In the genomic region with DNA sequence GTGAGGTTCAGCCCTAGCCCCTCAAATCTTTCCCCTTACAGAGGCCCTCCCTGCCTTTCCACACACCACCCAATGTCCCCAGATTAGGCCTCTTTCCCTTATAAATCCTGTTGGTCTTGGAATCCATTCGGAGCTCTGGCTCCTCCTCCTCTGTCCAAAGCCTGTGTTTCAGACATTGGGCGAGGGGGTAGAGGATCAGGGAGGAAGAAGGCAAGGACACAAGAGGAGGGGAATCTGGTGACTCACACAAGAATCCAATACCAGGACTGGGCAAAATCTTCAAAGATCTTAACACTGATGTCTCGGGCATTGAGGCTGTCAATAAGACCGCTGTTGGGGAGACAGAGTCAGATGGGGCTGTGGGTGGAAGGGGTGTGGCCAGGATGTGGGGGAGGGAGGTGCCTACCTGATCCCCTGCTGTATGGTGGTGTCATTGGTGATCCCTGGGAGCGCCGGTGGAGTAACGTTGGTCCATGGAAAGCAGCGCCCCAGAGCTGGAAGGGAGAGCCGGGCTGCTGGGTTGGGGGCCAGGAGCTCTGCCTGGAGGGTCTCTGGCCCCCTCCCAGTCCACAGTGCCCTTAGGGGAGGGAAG, we compare ENCODE assay signal across 17 cellular contexts. TPM values are rescaled to one million over a fixed set of nuclear protein-coding genes. Genes with fewer than 3 reads are reported as not detected.
DNase-seq lines count a peak whose midpoint lies in the region; ATAC-seq and TF ChIP-seq lines count a peak whose summit lies in the region.
"Had no signal": no experiment of that assay in that cellular context is flagged by ENCODE, and none has a peak within 500 bp of the region (broad histone marks: within the 10 kb centered on the region; RNA-seq: fewer than 3 reads in every experiment).

No MANE protein-coding gene starts in this region.

- no peaks in the 10 kb centered on the region for H3K27me3 ChIP-seq in H7 (ENCODE audit: control insufficient read depth, insufficient read depth, low read length)
- no peaks in the 10 kb centered on the region for H3K27me3 ChIP-seq in CD8-positive, alpha-beta memory T cell (ENCODE audit: insufficient read depth, low read length, poor library complexity, severe bottlenecking)
- H3K27me3 ChIP-seq: cardiac muscle cell, suprapubic skin had no signal

- H3K4me1 ChIP-seq in CD8-positive, alpha-beta memory T cell (ENCODE audit: insufficient read depth, low read length): no peaks in the 10 kb centered on the region
- H3K4me1 ChIP-seq: psoas muscle, suprapubic skin had no signal

- no peaks in the 10 kb centered on the region for H3K36me3 Mint-ChIP-seq in type B pancreatic cell
- H3K36me3 Mint-ChIP-seq in CD8-positive, alpha-beta memory T cell: no peaks in the 10 kb centered on the region
- H3K36me3 Mint-ChIP-seq: activated CD8-positive, alpha-beta memory T cell treated with anti-CD3 and anti-CD28 coated beads, Interleukin-2, amount 10 ng/mL, durations not matched to agents 7 days and 5 days had no signal

- no peaks in the 10 kb centered on the region for H3K9me3 Mint-ChIP-seq in type B pancreatic cell
- H3K9me3 Mint-ChIP-seq in CD8-positive, alpha-beta memory T cell: no peaks in the 10 kb centered on the region

- no peak overlapping the region for H3K4me3 ChIP-seq in H7 (ENCODE audit: insufficient read depth, low read depth, low read length)
- no peak overlapping the region for H3K4me3 ChIP-seq in CD8-positive, alpha-beta memory T cell (ENCODE audit: low read length)
- H3K4me3 ChIP-seq: cardiac muscle cell, mucosa of descending colon, psoas muscle, suprapubic skin had no signal

- H3K36me3 ChIP-seq in H7 (replicated peaks; ENCODE audit: control insufficient read depth, insufficient read depth, low read length): no peaks in the 10 kb centered on the region
- H3K36me3 ChIP-seq in CD8-positive, alpha-beta memory T cell (ENCODE audit: insufficient read depth, low read length): no peaks in the 10 kb centered on the region
- H3K36me3 ChIP-seq: cardiac muscle cell, suprapubic skin had no signal

- POLR2A ChIA-PET in CD8-positive, alpha-beta memory T cell (lab: Charles Lee): no interaction called here

- ATAC-seq in GM21723 (IDR thresholded peaks at IDR 0.05; ENCODE audit: unreplicated experiment): no peak
- no peak for ATAC-seq in HG03432 (IDR thresholded peaks at IDR 0.05; ENCODE audit: unreplicated experiment)
- ATAC-seq: activated CD8-positive, alpha-beta memory T cell treated with anti-CD3 and anti-CD28 coated beads, Interleukin-2, amount 10 ng/mL, durations not matched to agents 7 days and 5 days; mucosa of descending colon; psoas muscle had no signal

- no peaks in the 10 kb centered on the region for H3K27me3 Mint-ChIP-seq in type B pancreatic cell
- peaks cover 0 to 4% of the 10 kb centered on the region in 2 donors for H3K27me3 Mint-ChIP-seq in CD8-positive, alpha-beta memory T cell
- H3K27me3 Mint-ChIP-seq: activated CD8-positive, alpha-beta memory T cell treated with anti-CD3 and anti-CD28 coated beads, Interleukin-2, amount 10 ng/mL, durations not matched to agents 7 days and 5 days had no signal

- H3K9me3 ChIP-seq in CD8-positive, alpha-beta memory T cell (ENCODE audit: low read length): no peaks in the 10 kb centered on the region
- H3K9me3 ChIP-seq: mucosa of descending colon, psoas muscle, suprapubic skin had no signal

- CTCF ChIA-PET in CD8-positive, alpha-beta memory T cell (lab: Charles Lee): interaction anchor here (0.6 kb wide), 1 partner anchor 41 kb away, joined by 3 read pairs; no protein-coding TSS in a partner anchor

- no peak overlapping the region for H3K4me3 Mint-ChIP-seq in type B pancreatic cell
- H3K4me3 Mint-ChIP-seq in CD8-positive, alpha-beta memory T cell: no peak overlapping the region
- H3K4me3 Mint-ChIP-seq: activated CD8-positive, alpha-beta memory T cell treated with anti-CD3 and anti-CD28 coated beads, Interleukin-2, amount 10 ng/mL, durations not matched to agents 7 days and 5 days had no signal

- H3K4me1 Mint-ChIP-seq in type B pancreatic cell (ENCODE audit: unreplicated experiment): peaks cover 4% of the 10 kb centered on the region
- H3K4me1 Mint-ChIP-seq in CD8-positive, alpha-beta memory T cell: peaks cover 0 to 5% (median 0%) of the 10 kb centered on the region in 3 donors

- DNase-seq in H7 (peak; percentile 74), amniotic epithelial cell (ENCODE audit: low read depth) (peak; percentile 26), islet precursor cell (peak; percentile 77), type B pancreatic cell (ENCODE audit: extremely low spot score, unreplicated experiment) (no peak)
- DNase-seq in CD8-positive, alpha-beta memory T cell: no peak
- DNase-seq: activated CD4-positive, CD25-positive, alpha-beta regulatory T cell; activated CD8-positive, alpha-beta memory T cell treated with anti-CD3 and anti-CD28 coated beads, Interleukin-2, amount 10 ng/mL, durations not matched to agents 7 days and 5 days; activated naive CD4-positive, alpha-beta T cell treated with Interleukin-2 at 50 U/mL for 16 hours; kidney; mucosa of descending colon; NCI-H1417 had no signal

- peak overlapping the region; percentile 36 for H3K27ac Mint-ChIP-seq in type B pancreatic cell
- H3K27ac Mint-ChIP-seq in CD8-positive, alpha-beta memory T cell: no peak overlapping the region
- H3K27ac Mint-ChIP-seq: activated CD8-positive, alpha-beta memory T cell treated with anti-CD3 and anti-CD28 coated beads, Interleukin-2, amount 10 ng/mL, durations not matched to agents 7 days and 5 days had no signal

- H3K27ac ChIP-seq in CD8-positive, alpha-beta memory T cell (ENCODE audit: low read depth, low read length): no peak overlapping the region
- H3K27ac ChIP-seq: cardiac muscle cell, psoas muscle, suprapubic skin had no signal

- no peak for TF ChIP-seq CTCF in type B pancreatic cell (conservative IDR thresholded peaks at IDR 0.05)

RNA-seq across cellular contexts. Expression of gene SLC44A4, which starts 7.6 kb away (rescaled TPM):
- 0.42 and 0.48 TPM in 2 replicates for total RNA-seq in H7 (2014; rRNA removed; shearing (Covaris generic))
- 8.8 and 10.6 TPM in 2 replicates for total RNA-seq in type B pancreatic cell (ENCODE audit: low replicate concordance)
- total RNA-seq in CD8-positive, alpha-beta memory T cell: not detected
- polyA plus RNA-seq in CD8-positive, alpha-beta memory T cell: not detected
- total RNA-seq: activated CD8-positive, alpha-beta memory T cell treated with anti-CD3 and anti-CD28 coated beads, Interleukin-2, amount 10 ng/mL, durations not matched to agents 7 days and 5 days; cardiac muscle cell; OCI-LY7 had no signal

RNA-seq across cellular contexts. Expression of gene NEU1, which starts 8.5 kb away (rescaled TPM):
- 56.2 and 58.6 TPM in 2 replicates for total RNA-seq in H7 (2014; rRNA removed; shearing (Covaris generic))
- 46.9 and 62.5 TPM in 2 replicates for total RNA-seq in type B pancreatic cell (ENCODE audit: low replicate concordance)
- total RNA-seq in CD8-positive, alpha-beta memory T cell: 10 to 100 TPM; 19.0 to 19.4 TPM
- 25.0 TPM for polyA plus RNA-seq in CD8-positive, alpha-beta memory T cell

RNA-seq across cellular contexts. Expression of gene EHMT2, which starts 26.3 kb away (rescaled TPM):
- total RNA-seq in H7 (2014; rRNA removed; shearing (Covaris generic)): 134 and 136 TPM in 2 replicates
- total RNA-seq in type B pancreatic cell (ENCODE audit: low replicate concordance): 59.9 and 136 TPM in 2 replicates
- 10 to 100 TPM; 71.6 to 72.4 TPM for total RNA-seq in CD8-positive, alpha-beta memory T cell
- polyA plus RNA-seq in CD8-positive, alpha-beta memory T cell: 51.6 TPM

RNA-seq across cellular contexts. Expression of gene ZBTB12, which starts 30.7 kb away (rescaled TPM):
- 7.9 and 8.7 TPM in 2 replicates for total RNA-seq in H7 (2014; rRNA removed; shearing (Covaris generic))
- 8.2 and 37.7 TPM in 2 replicates for total RNA-seq in type B pancreatic cell (ENCODE audit: low replicate concordance)
- 1 to 10 TPM; 3.5 to 4.3 TPM for total RNA-seq in CD8-positive, alpha-beta memory T cell
- not detected for polyA plus RNA-seq in CD8-positive, alpha-beta memory T cell
- polyA plus RNA-seq: cardiac muscle cell had no signal

RNA-seq across cellular contexts. Expression of gene HSPA1B, which starts 43.6 kb away (rescaled TPM):
- 63.3 and 70.4 TPM in 2 replicates for total RNA-seq in H7 (2014; rRNA removed; shearing (Covaris generic))
- 132 and 252 TPM in 2 replicates for total RNA-seq in type B pancreatic cell (ENCODE audit: low replicate concordance)
- 10 to 100 TPM; 80.9 to 81.4 TPM for total RNA-seq in CD8-positive, alpha-beta memory T cell
- polyA plus RNA-seq in CD8-positive, alpha-beta memory T cell: 5.0 TPM

Comparison
In these comparisons a context has a peak if more than half of its experiments do, and no peak if none do; other contexts are left out.
1. DNase-seq: peak in H7 (single experiment), amniotic epithelial cell (single experiment) and islet precursor cell (single experiment); none in type B pancreatic cell (single experiment) and CD8-positive, alpha-beta memory T cell (0 of 5).